In genomic region chr1:54402896-54403295, GRCh38 we compare ENCODE assay signal across 9 cellular contexts. TPM values are rescaled to one million over a fixed set of nuclear protein-coding genes. Genes with fewer than 3 reads are reported as not detected.
DNase-seq lines count a peak whose midpoint lies in the region; ATAC-seq and TF ChIP-seq lines count a peak whose summit lies in the region.
"Had no signal": no experiment of that assay in that cellular context is flagged by ENCODE, and none has a peak within 500 bp of the region (broad histone marks: within the 10 kb centered on the region; RNA-seq: fewer than 3 reads in every experiment).

No MANE protein-coding gene starts in this region.

- H3K4me1 Mint-ChIP-seq in activated T-helper 2 cell treated with anti-CD3 and anti-CD28 coated beads, Interferon-gamma antibody, Interleukin-2, Interleukin-4, amounts not matched to agents 10 μg/mL and 5 μg/mL and 100 μg/mL, durations not matched to agents 14 hours and 24 hours and 36 hours (ENCODE audit: low read depth), result peaks cover 71% of the 10 kb centered on the region

- H3K27me3 Mint-ChIP-seq in activated T-helper 2 cell treated with anti-CD3 and anti-CD28 coated beads, Interferon-gamma antibody, Interleukin-2, Interleukin-4, amounts not matched to agents 10 μg/mL and 5 μg/mL and 100 μg/mL, durations not matched to agents 14 hours and 24 hours and 36 hours (ENCODE audit: low read depth), result no peaks in the 10 kb centered on the region
- H3K27me3 Mint-ChIP-seq: activated B cell treated with CpG ODN at 0.5 μM for 24 hours had no signal

- H3K36me3 Mint-ChIP-seq in activated T-helper 2 cell treated with anti-CD3 and anti-CD28 coated beads, Interferon-gamma antibody, Interleukin-2, Interleukin-4, amounts not matched to agents 10 μg/mL and 5 μg/mL and 100 μg/mL, durations not matched to agents 14 hours and 24 hours and 36 hours (ENCODE audit: low read depth), result peaks cover 69% of the 10 kb centered on the region

- DNase-seq in cardiac muscle cell (ENCODE audit: low read depth in 1 of 2, low spot score in 1 of 2), result peak in 1 of 2 donors; percentile 52
- no peak for DNase-seq in Right ventricle myocardium inferior (ENCODE audit: missing footprints)
- no peak for DNase-seq in activated T-helper 2 cell treated with anti-CD3 and anti-CD28 coated beads, Interferon-gamma antibody, Interleukin-2, Interleukin-4, amounts not matched to agents 10 μg/mL and 5 μg/mL and 100 μg/mL, durations not matched to agents 14 hours and 24 hours and 36 hours (ENCODE audit: low spot score)
- DNase-seq in left kidney (ENCODE audit: low read depth, low spot score), result peak; percentile 75
- no peak for DNase-seq in tibial artery
- no peak for DNase-seq in Kasumi-1 (lab: John Stamatoyannopoulos, UW)
- DNase-seq in retina, result no peak
- DNase-seq: activated B cell treated with CpG ODN at 0.5 μM for 24 hours had no signal

- H3K27me3 ChIP-seq in cardiac muscle cell (no peaks in the 10 kb centered on the region), tibial artery (no peaks in the 10 kb centered on the region)

- TF ChIP-seq CTCF in cardiac muscle cell (IDR thresholded peaks at IDR 0.05; ENCODE audit: low read depth, low read length) (no peak), tibial artery (IDR thresholded peaks at IDR 0.05) (no peak)

- no peak overlapping the region for H3K27ac Mint-ChIP-seq in activated T-helper 2 cell treated with anti-CD3 and anti-CD28 coated beads, Interferon-gamma antibody, Interleukin-2, Interleukin-4, amounts not matched to agents 10 μg/mL and 5 μg/mL and 100 μg/mL, durations not matched to agents 14 hours and 24 hours and 36 hours
- H3K27ac Mint-ChIP-seq: activated B cell treated with CpG ODN at 0.5 μM for 24 hours had no signal

- no peaks in the 10 kb centered on the region for H3K9me3 Mint-ChIP-seq in activated T-helper 2 cell treated with anti-CD3 and anti-CD28 coated beads, Interferon-gamma antibody, Interleukin-2, Interleukin-4, amounts not matched to agents 10 μg/mL and 5 μg/mL and 100 μg/mL, durations not matched to agents 14 hours and 24 hours and 36 hours
- H3K9me3 Mint-ChIP-seq: activated B cell treated with CpG ODN at 0.5 μM for 24 hours had no signal

- no peak for ATAC-seq in Right ventricle myocardium inferior
- ATAC-seq in HG03571 (IDR thresholded peaks at IDR 0.05; ENCODE audit: unreplicated experiment), result no peak

- H3K4me1 ChIP-seq in cardiac muscle cell (ENCODE audit: low read depth) (peaks cover 32% of the 10 kb centered on the region), tibial artery (peaks cover 0 to 56% (median 32%) of the 10 kb centered on the region in 4 donors)

- H3K36me3 ChIP-seq in cardiac muscle cell (peaks cover 40% of the 10 kb centered on the region), tibial artery (peaks cover 43 to 49% (median 47%) of the 10 kb centered on the region in 3 donors)

- H3K9me3 ChIP-seq in cardiac muscle cell (ENCODE audit: low read depth) (no peaks in the 10 kb centered on the region), tibial artery (no peaks in the 10 kb centered on the region)

- intact Hi-C loops in Right ventricle myocardium inferior (cut with DNase I) (loop anchor here (10.0 kb wide), 2 partner anchors 182 to 328 kb away; no protein-coding TSS in a partner anchor), tibial artery (cut with DNase I; ENCODE audit: low total_unique reads) (loop anchor here (5.0 kb wide), 1 partner anchor 141 kb away; no protein-coding TSS in a partner anchor)
- intact Hi-C loops in activated T-helper 2 cell treated with anti-CD3 and anti-CD28 coated beads, Interferon-gamma antibody, Interleukin-2, Interleukin-4, amounts not matched to agents 10 μg/mL and 5 μg/mL and 100 μg/mL, durations not matched to agents 14 hours and 24 hours and 36 hours (cut with micrococcal nuclease), result loop anchor here (5.0 to 10.0 kb wide), 2 partner anchors 46 to 458 kb away; partner anchors contain the start of genes IFT25 and LRRC42

- peak overlapping the region; percentile 78 for H3K4me3 Mint-ChIP-seq in activated T-helper 2 cell treated with anti-CD3 and anti-CD28 coated beads, Interferon-gamma antibody, Interleukin-2, Interleukin-4, amounts not matched to agents 10 μg/mL and 5 μg/mL and 100 μg/mL, durations not matched to agents 14 hours and 24 hours and 36 hours (ENCODE audit: low read depth)

- H3K27ac ChIP-seq in cardiac muscle cell (peak overlapping the region; percentile 55), tibial artery (peak overlapping the region; percentile 82 to 89)

- H3K4me3 ChIP-seq in cardiac muscle cell (peak overlapping the region; percentile 85), tibial artery (peak overlapping the region; percentile 83 to 84)

RNA-seq across cellular contexts. Expression of gene SSBP3, which starts 3.3 kb away (rescaled TPM):
- total RNA-seq in cardiac muscle cell (81.0 and 90.6 TPM in 2 replicates), Right ventricle myocardium inferior (53.6 TPM)
- 40.2 and 56.0 TPM in 2 replicates for polyA plus RNA-seq in cardiac muscle cell
- total RNA-seq in activated T-helper 2 cell treated with anti-CD3 and anti-CD28 coated beads, Interferon-gamma antibody, Interleukin-2, Interleukin-4, amounts not matched to agents 10 μg/mL and 5 μg/mL and 100 μg/mL, durations not matched to agents 14 hours and 24 hours and 36 hours, result 84.4 and 89.9 TPM in 2 replicates
